29 cellular contexts compared by ENCODE assay signal in the genomic region with DNA sequence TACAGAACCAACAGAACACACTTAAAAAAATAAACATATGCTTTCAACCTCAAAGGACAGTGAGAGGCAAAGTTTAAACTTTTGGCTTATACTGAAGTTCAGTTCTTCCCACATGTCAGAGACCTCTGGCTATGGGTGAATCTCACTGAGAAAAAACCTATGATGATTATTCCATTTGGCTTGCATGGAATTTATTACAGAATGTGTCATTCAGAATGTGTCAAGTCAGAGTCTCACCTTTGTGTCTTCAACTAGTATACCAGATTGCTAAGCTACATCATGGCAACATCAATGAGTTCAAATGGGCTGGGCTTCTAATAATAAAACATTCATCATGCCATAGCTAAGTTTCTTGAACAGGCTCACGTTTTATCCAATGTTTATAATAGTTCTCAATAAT.
DNase-seq lines count a peak whose midpoint lies in the region; ATAC-seq and TF ChIP-seq lines count a peak whose summit lies in the region.
"Had no signal": no experiment of that assay in that cellular context is flagged by ENCODE, and none has a peak within 500 bp of the region (broad histone marks: within the 10 kb centered on the region; RNA-seq: fewer than 3 reads in every experiment).

No MANE protein-coding gene starts in this region.

- no peak for TF ChIP-seq CTCF in PC-3 (conservative IDR thresholded peaks at IDR 0.05; ENCODE audit: low read depth, low read length)
- no peak for TF ChIP-seq CTCF in choroid plexus epithelial cell (conservative IDR thresholded peaks at IDR 0.05; ENCODE audit: low read depth, low read length)

- ATAC-seq in PC-3 (no peak), GM18511 (IDR thresholded peaks at IDR 0.05; ENCODE audit: unreplicated experiment) (no peak)
- ATAC-seq: activated CD8-positive, alpha-beta memory T cell treated with anti-CD3 and anti-CD28 coated beads, Interleukin-2, amount 10 ng/mL, durations not matched to agents 7 days and 5 days; activated T-cell treated with anti-CD3 and anti-CD28 coated beads, Interleukin-2, amount 50 U/mL, for 4 hours; CD8-positive, alpha-beta T cell; heart right ventricle; left cardiac atrium; right cardiac atrium; stimulated activated naive CD8-positive, alpha-beta T cell treated with anti-CD3 and anti-CD28 coated beads, Interleukin-15, Interleukin-2, amounts not matched to agents 100 U/mL and 50 U/mL, for 24 hours had no signal

- no peak overlapping the region for H3K4me2 ChIP-seq in PC-3 (ENCODE audit: low read length)

- peaks cover 7% of the 10 kb centered on the region; the same call in 1 of the 2 replicates for H3K4me1 ChIP-seq in PC-3 (ENCODE audit: insufficient read depth, low read length)
- peaks cover 18% of the 10 kb centered on the region for H3K4me1 ChIP-seq in mesodermal cell (ENCODE audit: control insufficient read depth, insufficient read depth, low read length, poor library complexity, severe bottlenecking)
- H3K4me1 ChIP-seq: esophagus muscularis mucosa, heart right ventricle, parathyroid adenoma, spleen had no signal

- H3K9me3 ChIP-seq in PC-3 (ENCODE audit: low read length) (no peaks in the 10 kb centered on the region), mesodermal cell (ENCODE audit: control insufficient read depth, low read length) (peaks cover 6% of the 10 kb centered on the region)

- WGBS in mesodermal cell (ENCODE audit: insufficient coverage in 2 of 2), 2 experiments: no CpG with 5 or more reads among the region's 1 CpG

- H3K4me3 ChIP-seq in PC-3 (ENCODE audit: low read length) (no peak overlapping the region), choroid plexus epithelial cell (ENCODE audit: low read depth, low read length) (no peak overlapping the region), mesodermal cell (ENCODE audit: extremely low read depth, insufficient read depth, low read length, poor library complexity, severe bottlenecking) (no peak overlapping the region)
- H3K4me3 ChIP-seq: esophagus muscularis mucosa, heart right ventricle, SK-N-MC, spleen had no signal

- CTCF ChIA-PET in PC-3 (lab: Charles Lee): no interaction called here

- H3K79me2 ChIP-seq in PC-3 (ENCODE audit: low read length): no peaks in the 10 kb centered on the region
- H3K79me2 ChIP-seq: parathyroid adenoma had no signal

- H4K20me1 ChIP-seq in PC-3 (ENCODE audit: low read length): no peaks in the 10 kb centered on the region

- no TSS peak for BruUV-seq in PC-3 (replicated peaks; lab: Mats Ljungman, UMichigan)

- DNase-seq in EH (ENCODE audit: low read depth): peak; percentile 36
- DNase-seq in PC-3: peak; percentile 60
- peak; percentile 33 for DNase-seq in choroid plexus epithelial cell (ENCODE audit: low read depth)
- DNase-seq in AML-193 (lab: John Stamatoyannopoulos, UW): no peak
- DNase-seq in GM19240 (ENCODE audit: insufficient read length, low spot score): no peak
- DNase-seq in NCI-H69 (lab: John Stamatoyannopoulos, UW): no peak
- DNase-seq: activated CD4-positive, alpha-beta T cell treated with anti-CD3 and anti-CD28 coated beads, Interleukin-2, amount 50 U/mL, for 1 hour; activated CD4-positive, CD25-positive, alpha-beta regulatory T cell; activated CD8-positive, alpha-beta memory T cell treated with anti-CD3 and anti-CD28 coated beads, Interleukin-2, amount 10 ng/mL, durations not matched to agents 7 days and 5 days; activated gamma-delta T cell; activated T-cell treated with anti-CD3 and anti-CD28 coated beads, Interleukin-2, amount 50 U/mL, for 4 hours; CD8-positive, alpha-beta T cell; endodermal cell; foreskin fibroblast; H7; heart right ventricle; Kasumi-1; left cardiac atrium; NCI-H446 treated with DMSO at 0.1 percent for 48 hours; right cardiac atrium; RPMI8226; spleen; stimulated activated CD4-positive, alpha-beta T cell treated with anti-CD3 and anti-CD28 coated beads, Interleukin-2, amount 100 ng/mL, for 24 hours; stimulated activated naive CD8-positive, alpha-beta T cell treated with anti-CD3 and anti-CD28 coated beads, Interleukin-15, Interleukin-2, amounts not matched to agents 100 U/mL and 50 U/mL, for 24 hours had no signal

- H3K9me2 ChIP-seq in PC-3 (replicated peaks; ENCODE audit: low read length): no peaks in the 10 kb centered on the region

- no peak overlapping the region for H3K9ac ChIP-seq in PC-3 (ENCODE audit: low read length)
- H3K9ac ChIP-seq: parathyroid adenoma had no signal

- H2AFZ ChIP-seq in PC-3 (ENCODE audit: low read length): no peak overlapping the region
- H2AFZ ChIP-seq: parathyroid adenoma had no signal

- H3K36me3 ChIP-seq in PC-3 (ENCODE audit: low read depth, low read length): no peaks in the 10 kb centered on the region
- H3K36me3 ChIP-seq in mesodermal cell (ENCODE audit: control insufficient read depth, insufficient read depth, low read length): no peaks in the 10 kb centered on the region
- H3K36me3 ChIP-seq: esophagus muscularis mucosa, heart right ventricle, spleen had no signal

- intact Hi-C loops in PC-3 (cut with micrococcal nuclease): no loop called here

- H3F3A ChIP-seq in PC-3 (ENCODE audit: low read length, unreplicated experiment): no peaks in the 10 kb centered on the region

- POLR2A ChIA-PET in PC-3 (lab: Charles Lee; ENCODE audit: unreplicated experiment): no interaction called here

- H3K27me3 ChIP-seq in PC-3 (ENCODE audit: low read length): no peaks in the 10 kb centered on the region
- H3K27me3 ChIP-seq: esophagus muscularis mucosa, heart right ventricle, spleen had no signal

- H3K27ac ChIP-seq in PC-3 (ENCODE audit: low read length) (no peak overlapping the region), mesodermal cell (ENCODE audit: low read depth, low read length, severe bottlenecking) (peak overlapping the region; percentile 62)
- H3K27ac ChIP-seq: esophagus muscularis mucosa, heart right ventricle, parathyroid adenoma, SK-N-MC, spleen had no signal

Comparison
In these comparisons a context has a peak if more than half of its experiments do, and no peak if none do; other contexts are left out.
1. DNase-seq: peak in EH (single experiment), PC-3 (single experiment) and choroid plexus epithelial cell (single experiment); none in AML-193 (0 of 2), GM19240 (single experiment) and NCI-H69 (single experiment).